In the genomic region with DNA sequence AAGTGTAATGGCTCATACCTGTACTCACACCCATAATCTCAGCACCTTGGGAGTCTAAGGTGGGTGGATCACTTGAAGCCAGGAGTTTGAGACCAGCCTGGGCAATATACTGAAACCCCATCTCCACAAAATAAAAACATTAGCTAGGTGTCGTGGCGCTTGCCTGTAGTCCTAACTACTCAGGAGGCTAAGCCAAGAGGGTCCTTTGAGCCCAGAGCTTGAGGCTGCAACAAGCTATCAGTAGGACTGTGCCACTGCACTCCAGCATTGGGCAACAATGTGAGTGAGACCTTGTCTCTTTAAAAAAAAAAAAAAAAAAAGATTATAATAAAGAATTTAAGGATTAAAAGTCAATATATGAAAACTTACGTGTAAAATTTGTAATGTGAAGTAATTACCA, we compare ENCODE assay signal across 1 cellular context.
TF ChIP-seq lines count a peak whose summit lies in the region.

No MANE protein-coding gene starts in this region.

TF ChIP-seq in H1, 55 proteins besides CTCF, POLR2A, EP300 and RAD21:
- no peak for TF ChIP-seq ASH2L (IDR thresholded peaks at IDR 0.05; ENCODE audit: low read length)
- TF ChIP-seq, protein P1, sequence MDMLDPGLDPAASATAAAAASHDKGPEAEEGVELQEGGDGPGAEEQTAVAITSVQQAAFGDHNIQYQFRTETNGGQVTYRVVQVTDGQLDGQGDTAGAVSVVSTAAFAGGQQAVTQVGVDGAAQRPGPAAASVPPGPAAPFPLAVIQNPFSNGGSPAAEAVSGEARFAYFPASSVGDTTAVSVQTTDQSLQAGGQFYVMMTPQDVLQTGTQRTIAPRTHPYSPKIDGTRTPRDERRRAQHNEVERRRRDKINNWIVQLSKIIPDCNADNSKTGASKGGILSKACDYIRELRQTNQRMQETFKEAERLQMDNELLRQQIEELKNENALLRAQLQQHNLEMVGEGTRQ (IDR thresholded peaks at IDR 0.05; ENCODE audit: low read length): no peak
- no peak for TF ChIP-seq TEAD4 (IDR thresholded peaks at IDR 0.05; ENCODE audit: low read depth, low read length)
- no peak for TF ChIP-seq TAF1 (IDR thresholded peaks at IDR 0.05; ENCODE audit: low read depth, low read length)
